11 cellular contexts compared by ENCODE assay signal in genomic region chr20:46708172-46708860, GRCh38. TPM values are rescaled to one million over a fixed set of nuclear protein-coding genes. Genes with fewer than 3 reads are reported as not detected.
DNase-seq lines count a peak whose midpoint lies in the region; TF ChIP-seq lines count a peak whose summit lies in the region.
"Had no signal": no experiment of that assay in that cellular context is flagged by ENCODE, and none has a peak within 500 bp of the region (broad histone marks: within the 10 kb centered on the region; RNA-seq: fewer than 3 reads in every experiment).

No MANE protein-coding gene starts in this region.

- H3K27me3 ChIP-seq in esophagus squamous epithelium (peaks cover 0 to 7% (median 0%) of the 10 kb centered on the region in 4 donors), rectal smooth muscle tissue (ENCODE audit: control insufficient read depth, insufficient read depth, low read length) (no peaks in the 10 kb centered on the region)

- no peaks in the 10 kb centered on the region for H3K9me3 ChIP-seq in esophagus squamous epithelium

- intact Hi-C loops in esophagus squamous epithelium (cut with DNase I): no loop called here

- no peak for DNase-seq in GM13976 (ENCODE audit: low spot score)
- DNase-seq in NCI-H69 (lab: John Stamatoyannopoulos, UW): peak; percentile 38
- no peak for DNase-seq in esophagus squamous epithelium (lab: John Stamatoyannopoulos, UW)
- no peak for DNase-seq in SHP77 treated with DMSO at 0.1 percent for 48 hours (lab: John Stamatoyannopoulos, UW)
- no peak for DNase-seq in nucleus accumbens (lab: John Stamatoyannopoulos, UW)
- DNase-seq in DMS79 (lab: John Stamatoyannopoulos, UW): no peak
- DNase-seq: GF-D8, NCI-H1417 treated with DMSO at 0.1 percent for 48 hours, T-helper 9 cell had no signal

- no peak overlapping the region for H3K9ac ChIP-seq in rectal smooth muscle tissue (ENCODE audit: low read length)

- no peak for TF ChIP-seq POLR2A in esophagus squamous epithelium (IDR thresholded peaks at IDR 0.05)

- H3K36me3 ChIP-seq in esophagus squamous epithelium: no peaks in the 10 kb centered on the region
- H3K36me3 ChIP-seq in rectal smooth muscle tissue (ENCODE audit: control insufficient read depth, insufficient read depth, low read length): no peaks in the 10 kb centered on the region

- in situ Hi-C loops in GM13976 (cut with MboI; ENCODE audit: low sequenced_read_pairs, unreplicated experiment): no loop called here

- TF ChIP-seq CTCF in GM13976 (IDR thresholded peaks at IDR 0.05; ENCODE audit: borderline replicate concordance, control extremely low read depth, extremely low read depth, insufficient read depth, missing control alignments) (peak; percentile 15), esophagus squamous epithelium (IDR thresholded peaks at IDR 0.05) (peak in 5 of 6 experiments; percentile 10 to 54 (median 44))

- H3K27ac ChIP-seq in esophagus squamous epithelium: peak overlapping the region; percentile 80 to 91 (median 86)
- no peak overlapping the region for H3K27ac ChIP-seq in rectal smooth muscle tissue (ENCODE audit: low read depth, low read length)

- H3K4me3 ChIP-seq in esophagus squamous epithelium: peak overlapping the region in 1 of 4 donors; percentile 76
- peak overlapping the region; percentile 81 for H3K4me3 ChIP-seq in rectal smooth muscle tissue (ENCODE audit: low read length)

- H3K4me1 ChIP-seq in esophagus squamous epithelium (peaks cover 13 to 44% (median 16%) of the 10 kb centered on the region in 3 donors), rectal smooth muscle tissue (ENCODE audit: control insufficient read depth, insufficient read depth, low read length) (peaks cover 3% of the 10 kb centered on the region)

- 52 to 69% methylated on average over 6 to 8 of the region's 8 CpGs for WGBS in esophagus squamous epithelium, 2 donors

RNA-seq across cellular contexts. Expression of gene SLC2A10, which starts 1.1 kb away (rescaled TPM):
- 1 to 10 TPM; 3.1 to 6.7 (median 5.4) TPM for total RNA-seq in esophagus squamous epithelium

RNA-seq across cellular contexts. Expression of gene TP53RK, which starts 19.1 kb away (rescaled TPM):
- 10 to 100 TPM; 14.3 to 20.2 (median 17.1) TPM for total RNA-seq in esophagus squamous epithelium

RNA-seq across cellular contexts. Expression of gene SLC13A3, which starts 57.1 kb away (rescaled TPM):
- total RNA-seq in esophagus squamous epithelium: 1 to 10 TPM in 2 of 4 donors, under 1 TPM in 2; 0.34 to 1.5 (median 1.0) TPM
- total RNA-seq: activated naive CD4-positive, alpha-beta T cell treated with anti-CD3 and anti-CD28 coated beads, Interleukin-2, amount 50 U/mL, for 72 hours had no signal
